ENCODE assay signal across 10 cellular contexts in the genomic region with DNA sequence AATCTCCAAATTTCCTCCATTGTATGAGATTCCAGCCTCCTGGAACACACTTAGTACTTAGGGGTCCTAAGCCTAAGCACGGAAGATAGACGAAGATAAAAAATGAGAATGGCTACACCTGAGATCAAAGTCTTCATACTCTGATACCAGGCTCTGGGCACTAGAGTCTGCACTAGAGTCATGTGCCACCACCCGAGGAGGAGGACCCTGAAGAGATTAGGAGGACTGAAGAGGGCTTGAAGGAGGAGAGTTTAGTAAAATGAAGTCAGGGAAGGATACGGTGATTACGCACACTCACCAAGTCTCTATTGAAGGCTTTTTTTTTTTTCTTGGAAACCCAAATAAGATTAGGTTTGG. TPM values are rescaled to one million over a fixed set of nuclear protein-coding genes. Genes with fewer than 3 reads are reported as not detected.
DNase-seq lines count a peak whose midpoint lies in the region; ATAC-seq and TF ChIP-seq lines count a peak whose summit lies in the region.
"Had no signal": no experiment of that assay in that cellular context is flagged by ENCODE, and none has a peak within 500 bp of the region (broad histone marks: within the 10 kb centered on the region; RNA-seq: fewer than 3 reads in every experiment).

No MANE protein-coding gene starts in this region.

- H3K4me3 Mint-ChIP-seq in activated naive CD4-positive, alpha-beta T cell treated with anti-CD3 and anti-CD28 coated beads, Interleukin-2, amount 10 ng/mL, durations not matched to agents 7 days and 5 days: peak overlapping the region; percentile 85
- H3K4me3 Mint-ChIP-seq in type B pancreatic cell: peak overlapping the region; percentile 98

- peak overlapping the region; percentile 80 for H3K4me3 ChIP-seq in adipocyte (ENCODE audit: low read length)
- H3K4me3 ChIP-seq in lung: no peak overlapping the region

- TF ChIP-seq CTCF in lung (IDR thresholded peaks at IDR 0.05; ENCODE audit: control extremely low read depth, extremely low read depth): no peak
- no peak for TF ChIP-seq CTCF in type B pancreatic cell (conservative IDR thresholded peaks at IDR 0.05)

- H3K27me3 Mint-ChIP-seq in activated naive CD4-positive, alpha-beta T cell treated with anti-CD3 and anti-CD28 coated beads, Interleukin-2, amount 10 ng/mL, durations not matched to agents 7 days and 5 days: no peaks in the 10 kb centered on the region
- H3K27me3 Mint-ChIP-seq in type B pancreatic cell: no peaks in the 10 kb centered on the region

- H3K4me1 Mint-ChIP-seq in activated naive CD4-positive, alpha-beta T cell treated with anti-CD3 and anti-CD28 coated beads, Interleukin-2, amount 10 ng/mL, durations not matched to agents 7 days and 5 days: peaks cover 40% of the 10 kb centered on the region
- peaks cover 29% of the 10 kb centered on the region for H3K4me1 Mint-ChIP-seq in type B pancreatic cell (ENCODE audit: unreplicated experiment)

- peaks cover 7% of the 10 kb centered on the region for H3K36me3 Mint-ChIP-seq in activated naive CD4-positive, alpha-beta T cell treated with anti-CD3 and anti-CD28 coated beads, Interleukin-2, amount 10 ng/mL, durations not matched to agents 7 days and 5 days
- peaks cover 3% of the 10 kb centered on the region for H3K36me3 Mint-ChIP-seq in type B pancreatic cell

- H3K27me3 ChIP-seq in adipocyte (replicated peaks; ENCODE audit: control insufficient read depth, insufficient read depth, low read length): no peaks in the 10 kb centered on the region
- no peaks in the 10 kb centered on the region for H3K27me3 ChIP-seq in lung (ENCODE audit: control insufficient read depth, insufficient read depth)

- no peak for ATAC-seq in lung (ENCODE audit: insufficient read depth, low FRiP score)
- no peak for ATAC-seq in HG02981 (IDR thresholded peaks at IDR 0.05; ENCODE audit: unreplicated experiment)

- peak overlapping the region; percentile 84 to 91 for H3K27ac ChIP-seq in lung (ENCODE audit: low read depth in 1 of 2, low read length in 1 of 2)

- H3K27ac Mint-ChIP-seq in activated naive CD4-positive, alpha-beta T cell treated with anti-CD3 and anti-CD28 coated beads, Interleukin-2, amount 10 ng/mL, durations not matched to agents 7 days and 5 days: peak overlapping the region; percentile 98
- peak overlapping the region; percentile 99 for H3K27ac Mint-ChIP-seq in type B pancreatic cell

- H3K9me3 ChIP-seq in adipocyte (ENCODE audit: control insufficient read depth, low read length): no peaks in the 10 kb centered on the region
- no peaks in the 10 kb centered on the region for H3K9me3 ChIP-seq in lung (ENCODE audit: control insufficient read depth in 2 of 2, insufficient read depth in 1 of 2, low read length in 1 of 2)

- H3K36me3 ChIP-seq in adipocyte (ENCODE audit: control insufficient read depth, insufficient read depth, low read length, severe bottlenecking): no peaks in the 10 kb centered on the region
- no peaks in the 10 kb centered on the region for H3K36me3 ChIP-seq in lung (ENCODE audit: control insufficient read depth in 2 of 2, insufficient read depth in 2 of 2, low read length in 2 of 2)

- peak overlapping the region; percentile 81 for H3K9ac ChIP-seq in adipocyte (ENCODE audit: low read length)

- peak; percentile 31 for DNase-seq in activated naive CD4-positive, alpha-beta T cell treated with anti-CD3 and anti-CD28 coated beads, Interleukin-2, amount 10 ng/mL, durations not matched to agents 7 days and 5 days
- DNase-seq in activated naive CD4-positive, alpha-beta T cell treated with anti-CD3 and anti-CD28 coated beads, Interleukin-2, amount 50 U/mL, for 16 hours: no peak
- no peak for DNase-seq in adipocyte (ENCODE audit: low read depth)
- DNase-seq in lung (ENCODE audit: low spot score): no peak
- DNase-seq in type B pancreatic cell (ENCODE audit: extremely low spot score, unreplicated experiment): no peak
- DNase-seq in middle frontal gyrus (ENCODE audit: extremely low spot score, low spot score): no peak
- DNase-seq in NCI-H1694 (lab: John Stamatoyannopoulos, UW): no peak

- H3K4me1 ChIP-seq in adipocyte (ENCODE audit: control insufficient read depth, insufficient read depth, low read length): peaks cover 7% of the 10 kb centered on the region
- H3K4me1 ChIP-seq in lung (ENCODE audit: control insufficient read depth in 2 of 2, insufficient read depth in 2 of 2, low read length in 2 of 2): peaks cover 0 to 6% of the 10 kb centered on the region in 2 donors

- CTCF ChIA-PET in activated naive CD4-positive, alpha-beta T cell treated with anti-CD3 and anti-CD28 coated beads, Interleukin-2, amount 10 ng/mL, durations not matched to agents 7 days and 5 days (lab: Charles Lee): interaction anchor here (1.2 to 2.9 kb wide), 3 partner anchors 11 to 109 kb away, joined by 4 to 22 read pairs (median 5); no protein-coding TSS in a partner anchor

- no peaks in the 10 kb centered on the region for H3K9me3 Mint-ChIP-seq in activated naive CD4-positive, alpha-beta T cell treated with anti-CD3 and anti-CD28 coated beads, Interleukin-2, amount 10 ng/mL, durations not matched to agents 7 days and 5 days
- H3K9me3 Mint-ChIP-seq in type B pancreatic cell: no peaks in the 10 kb centered on the region

- 57 to 74% methylated on average over 5 of the region's 5 CpGs for WGBS in lung, 2 donors

RNA-seq across cellular contexts. Expression of a gene that starts 0.6 kb away (rescaled TPM):
- total RNA-seq in lung (1 to 10 TPM; 4.2 to 5.8 TPM), type B pancreatic cell (ENCODE audit: low replicate concordance) (4.9 and 7.1 TPM in 2 replicates)
- 10 to 100 TPM in 1 of 2 donors, 1 to 10 TPM in 1; 6.6 to 11.1 TPM for polyA plus RNA-seq in lung

RNA-seq across cellular contexts. Expression of a gene that starts 9.6 kb away (rescaled TPM):
- 1 to 10 TPM in 1 of 2 donors, under 1 TPM in 1; 0.46 to 2.2 TPM for total RNA-seq in lung
- polyA plus RNA-seq in lung: under 1 TPM; 0.33 to 0.98 TPM
- 0.69 and 1.3 TPM in 2 replicates for total RNA-seq in type B pancreatic cell (ENCODE audit: low replicate concordance)

RNA-seq across cellular contexts. Expression of a gene that starts 14.7 kb away (rescaled TPM):
- total RNA-seq in lung (10 to 100 TPM; 12.2 to 14.8 TPM), type B pancreatic cell (ENCODE audit: low replicate concordance) (0.22 TPM in 1 of 2 replicates, not detected in the other)
- polyA plus RNA-seq in lung: 10 to 100 TPM in 1 of 2 donors, 1 to 10 TPM in 1; 2.5 to 13.4 TPM
- total RNA-seq: RPMI7951 had no signal

RNA-seq across cellular contexts. Expression of a gene that starts 21.4 kb away (rescaled TPM):
- total RNA-seq in lung (1 to 10 TPM; 1.3 to 4.4 TPM), type B pancreatic cell (ENCODE audit: low replicate concordance) (1.6 and 2.1 TPM in 2 replicates)
- under 1 TPM; 0.30 to 0.32 TPM for polyA plus RNA-seq in lung
- total RNA-seq: myocyte, RPMI7951 had no signal

RNA-seq across cellular contexts. Expression of a gene that starts 34.9 kb away (rescaled TPM):
- total RNA-seq in lung (1 to 10 TPM; 8.0 to 9.4 TPM), type B pancreatic cell (ENCODE audit: low replicate concordance) (9.4 and 25.8 TPM in 2 replicates)
- 10 to 100 TPM in 1 of 2 donors, 1 to 10 TPM in 1; 2.2 to 10.7 TPM for polyA plus RNA-seq in lung

Comparison
In these comparisons a context has a peak if more than half of its experiments do, and no peak if none do; other contexts are left out.
1. RNA of a gene that starts 14.7 kb away (total RNA-seq): 12.2 to 14.8 TPM in lung; 0.22 TPM in type B pancreatic cell; every median in the first group is over 10 times any median in the second.